ENCODE assay signal across 8 cellular contexts in genomic region chr1:155322953-155323728, GRCh38. TPM values are rescaled to one million over a fixed set of nuclear protein-coding genes. Genes with fewer than 3 reads are reported as not detected.
DNase-seq lines count a peak whose midpoint lies in the region; ATAC-seq and TF ChIP-seq lines count a peak whose summit lies in the region.

No MANE protein-coding gene starts in this region.

- no peak overlapping the region for H3K27ac Mint-ChIP-seq in nephron progenitor cell

- DNase-seq in DMS 273 (lab: John Stamatoyannopoulos, UW; ENCODE audit: unreplicated experiment) (peak; percentile 95), LoVo (ENCODE audit: low spot score) (peak; percentile 85), SHP77 (lab: John Stamatoyannopoulos, UW) (peak; percentile 94 to 96), activated gamma-delta T cell (lab: John Stamatoyannopoulos, UW) (peak; percentile 63), fibroblast of the aortic adventitia (ENCODE audit: low read depth) (peak; percentile 94), nephron progenitor cell (peak; percentile 94)
- peak; percentile 78 for DNase-seq in stimulated activated naive CD4-positive, alpha-beta T cell treated with Interleukin-2 at 50 U/mL for 16 hours (lab: John Stamatoyannopoulos, UW)

- ATAC-seq in GM21737 (IDR thresholded peaks at IDR 0.05; ENCODE audit: unreplicated experiment), result peak; percentile 37

- peaks cover 20% of the 10 kb centered on the region for H3K36me3 Mint-ChIP-seq in nephron progenitor cell (ENCODE audit: low read depth)

- H3K27me3 Mint-ChIP-seq in nephron progenitor cell (ENCODE audit: low read depth, poor library complexity), result peaks cover 7% of the 10 kb centered on the region

- TF ChIP-seq CTCF in fibroblast of the aortic adventitia (IDR thresholded peaks at IDR 0.05; ENCODE audit: insufficient read depth, low read length), result peak; percentile 84
- TF ChIP-seq CTCF in nephron progenitor cell (IDR thresholded peaks at IDR 0.05), result peak; percentile 92

- H3K4me1 Mint-ChIP-seq in nephron progenitor cell, result peaks cover 61% of the 10 kb centered on the region

- H3K4me3 ChIP-seq in fibroblast of the aortic adventitia (ENCODE audit: low read depth, low read length), result peak overlapping the region; percentile 93

- peak overlapping the region; percentile 92 for H3K4me3 Mint-ChIP-seq in nephron progenitor cell

- H3K9me3 Mint-ChIP-seq in nephron progenitor cell, result no peaks in the 10 kb centered on the region

RNA-seq across cellular contexts. Expression of gene RUSC1, which starts 2.4 kb away (rescaled TPM):
- 6.7 and 23.0 TPM in 2 replicates for total RNA-seq in fibroblast of the aortic adventitia (ENCODE audit: low replicate concordance)

RNA-seq across cellular contexts. Expression of gene FDPS, which starts 14.5 kb away (rescaled TPM):
- 153 and 600 TPM in 2 replicates for total RNA-seq in fibroblast of the aortic adventitia (ENCODE audit: low replicate concordance)

RNA-seq across cellular contexts. Expression of gene PKLR, which starts 21.9 kb away (rescaled TPM):
- not detected in 2 replicates for total RNA-seq in fibroblast of the aortic adventitia (ENCODE audit: low replicate concordance)

RNA-seq across cellular contexts. Expression of gene HCN3, which starts 45.9 kb away (rescaled TPM):
- total RNA-seq in fibroblast of the aortic adventitia (ENCODE audit: low replicate concordance), result 0.08 and 1.4 TPM in 2 replicates

RNA-seq across cellular contexts. Expression of gene CLK2, which starts 49.8 kb away (rescaled TPM):
- total RNA-seq in fibroblast of the aortic adventitia (ENCODE audit: low replicate concordance), result 29.7 and 53.7 TPM in 2 replicates

Comparison
In these comparisons a context has a peak if more than half of its experiments do, and no peak if none do; other contexts are left out.
1. Peak in every context shown above with its lines: DNase-seq, ATAC-seq and H3K4me3 ChIP-seq.